ENCODE assay signal across 16 cellular contexts in genomic region chr1:29112705-29113406, GRCh38. TPM values are rescaled to one million over a fixed set of nuclear protein-coding genes. Genes with fewer than 3 reads are reported as not detected.
DNase-seq lines count a peak whose midpoint lies in the region; ATAC-seq and TF ChIP-seq lines count a peak whose summit lies in the region.
"Had no signal": no experiment of that assay in that cellular context is flagged by ENCODE, and none has a peak within 500 bp of the region (broad histone marks: within the 10 kb centered on the region; RNA-seq: fewer than 3 reads in every experiment).

No MANE protein-coding gene starts in this region.

- H3K27me3 Mint-ChIP-seq in natural killer cell (ENCODE audit: low read depth in 2 of 2) (no peaks in the 10 kb centered on the region), endodermal cell (ENCODE audit: insufficient read depth) (no peaks in the 10 kb centered on the region)
- no peaks in the 10 kb centered on the region for H3K27me3 Mint-ChIP-seq in natural killer cell treated with Interleukin-12 subunit alpha and Interleukin-12 subunit beta and Interleukin-15 and Interleukin-18, amount 100 ng/mL, for 72 hours
- H3K27me3 Mint-ChIP-seq: CD4-positive, CD25-positive, alpha-beta regulatory T cell had no signal

- peaks cover 30% of the 10 kb centered on the region for H3K36me3 ChIP-seq in NT2/D1 (ENCODE audit: insufficient read depth, insufficient read length, low read length)
- peaks cover 9% of the 10 kb centered on the region for H3K36me3 ChIP-seq in endodermal cell (ENCODE audit: control insufficient read depth, insufficient read depth, low read length)
- no peaks in the 10 kb centered on the region for H3K36me3 ChIP-seq in smooth muscle cell (ENCODE audit: low read depth)
- peaks cover 3 to 14% of the 10 kb centered on the region in 2 experiments for H3K36me3 ChIP-seq in mesenchymal stem cell (ENCODE audit: control insufficient read depth in 1 of 2, insufficient read depth in 2 of 2, low read depth in 1 of 2, low read length in 2 of 2)

- no peak for ATAC-seq in natural killer cell
- ATAC-seq in natural killer cell treated with Interleukin-12 subunit alpha and Interleukin-12 subunit beta and Interleukin-15 and Interleukin-18, amount 100 ng/mL, for 72 hours, result no peak
- ATAC-seq: HepG2 had no signal

- peaks cover 19% of the 10 kb centered on the region for H3K4me1 ChIP-seq in NT2/D1 (ENCODE audit: insufficient read depth, insufficient read length)
- peaks cover 5% of the 10 kb centered on the region for H3K4me1 ChIP-seq in endodermal cell (ENCODE audit: control insufficient read depth, insufficient read depth, low read length)
- no peaks in the 10 kb centered on the region for H3K4me1 ChIP-seq in smooth muscle cell (ENCODE audit: low read depth)
- no peaks in the 10 kb centered on the region for H3K4me1 ChIP-seq in mesenchymal stem cell (ENCODE audit: control insufficient read depth, insufficient read depth, low read depth, low read length)
- H3K4me1 ChIP-seq: BLaER1 treated with 17β-estradiol and CSF1 and Interleukin-3, amounts not matched to agents 10 nM and 100 nM had no signal

- H3K4ac ChIP-seq in mesenchymal stem cell (ENCODE audit: low read depth in 1 of 2, low read length in 2 of 2), result no peak overlapping the region

- H3K4me3 Mint-ChIP-seq in natural killer cell (no peak overlapping the region), endodermal cell (no peak overlapping the region)
- H3K4me3 Mint-ChIP-seq in natural killer cell treated with Interleukin-12 subunit alpha and Interleukin-12 subunit beta and Interleukin-15 and Interleukin-18, amount 100 ng/mL, for 72 hours, result no peak overlapping the region
- H3K4me3 Mint-ChIP-seq: HFFc6 had no signal

- no peak for TF ChIP-seq CTCF in natural killer cell (IDR thresholded peaks at IDR 0.05)
- TF ChIP-seq CTCF in endodermal cell (conservative IDR thresholded peaks at IDR 0.05), result no peak
- no peak for TF ChIP-seq CTCF in smooth muscle cell (IDR thresholded peaks at IDR 0.05; ENCODE audit: borderline replicate concordance, insufficient read depth, poor library complexity, severe bottlenecking)
- no peak for TF ChIP-seq CTCF in RWPE1 (conservative IDR thresholded peaks at IDR 0.05; ENCODE audit: low read depth)

- H3K79me2 ChIP-seq in smooth muscle cell (ENCODE audit: low read depth), result no peaks in the 10 kb centered on the region

- peaks cover 22% of the 10 kb centered on the region for H3K36me3 Mint-ChIP-seq in natural killer cell
- peaks cover 11% of the 10 kb centered on the region for H3K36me3 Mint-ChIP-seq in natural killer cell treated with Interleukin-12 subunit alpha and Interleukin-12 subunit beta and Interleukin-15 and Interleukin-18, amount 100 ng/mL, for 72 hours
- peaks cover 30% of the 10 kb centered on the region for H3K36me3 Mint-ChIP-seq in endodermal cell (ENCODE audit: low read depth)

- H3K27ac Mint-ChIP-seq in natural killer cell (peak overlapping the region; percentile 10 to 38), endodermal cell (peak overlapping the region; percentile 54)
- no peak overlapping the region for H3K27ac Mint-ChIP-seq in natural killer cell treated with Interleukin-12 subunit alpha and Interleukin-12 subunit beta and Interleukin-15 and Interleukin-18, amount 100 ng/mL, for 72 hours
- H3K27ac Mint-ChIP-seq: HFFc6 had no signal

- no peak overlapping the region for H2BK12ac ChIP-seq in mesenchymal stem cell (ENCODE audit: low read length in 2 of 2)

- H3K27ac ChIP-seq in endodermal cell (ENCODE audit: low read depth, low read length) (no peak overlapping the region), smooth muscle cell (ENCODE audit: low read depth) (no peak overlapping the region), RWPE1 (no peak overlapping the region), mesenchymal stem cell (ENCODE audit: low read length, poor library complexity, severe bottlenecking) (no peak overlapping the region)
- H3K27ac ChIP-seq: BLaER1 treated with 17β-estradiol and CSF1 and Interleukin-3, amounts not matched to agents 10 nM and 100 nM; GM23248 had no signal

- intact Hi-C loops in natural killer cell (cut with micrococcal nuclease), result no loop called here

- peaks cover 13 to 18% of the 10 kb centered on the region in 2 donors for H3K4me1 Mint-ChIP-seq in natural killer cell
- peaks cover 0 to 6% of the 10 kb centered on the region in 2 donors for H3K4me1 Mint-ChIP-seq in natural killer cell treated with Interleukin-12 subunit alpha and Interleukin-12 subunit beta and Interleukin-15 and Interleukin-18, amount 100 ng/mL, for 72 hours (ENCODE audit: low read depth in 2 of 2)
- H3K4me1 Mint-ChIP-seq in endodermal cell, result peaks cover 22% of the 10 kb centered on the region

- no peak overlapping the region for H2BK15ac ChIP-seq in mesenchymal stem cell (ENCODE audit: low read depth, poor library complexity, severe bottlenecking)

- H3K23ac ChIP-seq in mesenchymal stem cell (ENCODE audit: low read length in 2 of 2), result no peak overlapping the region

- 86% methylated on average over 5 to 7 of the region's 7 CpGs for WGBS in endodermal cell (ENCODE audit: insufficient coverage in 1 of 2, insufficient read length in 1 of 2), 2 experiments
- 82% methylated on average over 7 of the region's 7 CpGs for WGBS in smooth muscle cell (ENCODE audit: low lambda C conversion rate)
- 92% methylated on average over 7 of the region's 7 CpGs for WGBS in mesenchymal stem cell

- H3K9me3 ChIP-seq in NT2/D1 (ENCODE audit: insufficient read depth, low read length) (no peaks in the 10 kb centered on the region), endodermal cell (ENCODE audit: control insufficient read depth, low read length) (no peaks in the 10 kb centered on the region), smooth muscle cell (replicated peaks; ENCODE audit: low read depth) (no peaks in the 10 kb centered on the region), mesenchymal stem cell (ENCODE audit: control insufficient read depth, low read length) (no peaks in the 10 kb centered on the region)
- H3K9me3 ChIP-seq: BLaER1 treated with 17β-estradiol and CSF1 and Interleukin-3, amounts not matched to agents 10 nM and 100 nM had no signal

- no peaks in the 10 kb centered on the region for H3K79me1 ChIP-seq in mesenchymal stem cell (replicated peaks; ENCODE audit: low read length, poor library complexity, severe bottlenecking)

- H2BK120ac ChIP-seq in mesenchymal stem cell (ENCODE audit: low read depth, low read length), result no peak overlapping the region

- DNase-seq in natural killer cell (no peak), NT2/D1 (ENCODE audit: low read depth, low spot score) (no peak), endodermal cell (no peak), smooth muscle cell (lab: John Stamatoyannopoulos, UW; ENCODE audit: unreplicated experiment) (no peak), RWPE1 (ENCODE audit: low spot score) (no peak), mesenchymal stem cell (no peak)
- no peak for DNase-seq in natural killer cell treated with Interleukin-12 subunit alpha and Interleukin-12 subunit beta and Interleukin-15 and Interleukin-18, amount 100 ng/mL, for 72 hours (ENCODE audit: low spot score)
- DNase-seq in activated CD4-positive, alpha-beta T cell treated with anti-CD3 and anti-CD28 coated beads, Interleukin-2, amount 50 U/mL, for 4 hours, result no peak
- DNase-seq: ACHN; CD4-positive, CD25-positive, alpha-beta regulatory T cell; DMS53; GM23248; HCEC 1CT; HFFc6 had no signal

- H3K4me2 ChIP-seq in smooth muscle cell (peak overlapping the region; percentile 24), mesenchymal stem cell (ENCODE audit: low read length, poor library complexity, severe bottlenecking) (no peak overlapping the region)
- H3K4me2 ChIP-seq: BLaER1 treated with 17β-estradiol and CSF1 and Interleukin-3, amounts not matched to agents 10 nM and 100 nM had no signal

- no peak overlapping the region for H4K91ac ChIP-seq in mesenchymal stem cell (ENCODE audit: low read length)

- POLR2A ChIA-PET in RWPE1 (lab: Yijun Ruan, JAX; ENCODE audit: low non-redundant PET), result no interaction called here

- H4K8ac ChIP-seq in mesenchymal stem cell (ENCODE audit: low read length), result no peak overlapping the region

- no peaks in the 10 kb centered on the region for H4K20me1 ChIP-seq in smooth muscle cell (ENCODE audit: low read depth)
- H4K20me1 ChIP-seq: BLaER1 treated with 17β-estradiol and CSF1 and Interleukin-3, amounts not matched to agents 10 nM and 100 nM had no signal

- H2AFZ ChIP-seq in smooth muscle cell (ENCODE audit: low read depth) (no peak overlapping the region), mesenchymal stem cell (ENCODE audit: low read depth, low read length) (no peak overlapping the region)
- H2AFZ ChIP-seq: GM23248 had no signal

- CTCF ChIA-PET in RWPE1 (lab: Yijun Ruan, JAX), result interaction anchor here (0.5 to 1.2 kb wide), 2 partner anchors 19 to 152 kb away, joined by 4 read pairs; no protein-coding TSS in a partner anchor

- no peaks in the 10 kb centered on the region for H3K9me3 Mint-ChIP-seq in natural killer cell
- H3K9me3 Mint-ChIP-seq in natural killer cell treated with Interleukin-12 subunit alpha and Interleukin-12 subunit beta and Interleukin-15 and Interleukin-18, amount 100 ng/mL, for 72 hours, result no peaks in the 10 kb centered on the region
- H3K9me3 Mint-ChIP-seq in endodermal cell, result no peaks in the 10 kb centered on the region
- H3K9me3 Mint-ChIP-seq: CD4-positive, CD25-positive, alpha-beta regulatory T cell; HFFc6 had no signal

- H3K4me3 ChIP-seq in NT2/D1 (ENCODE audit: insufficient read length, low read depth), result no peak overlapping the region
- no peak overlapping the region for H3K4me3 ChIP-seq in endodermal cell (ENCODE audit: low read length)
- no peak overlapping the region for H3K4me3 ChIP-seq in smooth muscle cell
- H3K4me3 ChIP-seq in mesenchymal stem cell (ENCODE audit: insufficient read depth in 1 of 2, low read depth in 1 of 2, low read length in 2 of 2), result no peak overlapping the region
- H3K4me3 ChIP-seq: BLaER1 treated with 17β-estradiol and CSF1 and Interleukin-3, amounts not matched to agents 10 nM and 100 nM; GM23248 had no signal

- no peak overlapping the region for H3K18ac ChIP-seq in mesenchymal stem cell (ENCODE audit: low read depth in 1 of 2, low read length in 2 of 2)

- peaks cover 10% of the 10 kb centered on the region for H3F3A ChIP-seq in smooth muscle cell (ENCODE audit: low read depth)

- H3K27me3 ChIP-seq in NT2/D1 (ENCODE audit: insufficient read depth, insufficient read length) (no peaks in the 10 kb centered on the region), endodermal cell (ENCODE audit: control insufficient read depth, insufficient read depth, low read length, poor library complexity, severe bottlenecking) (no peaks in the 10 kb centered on the region), smooth muscle cell (ENCODE audit: low read depth) (no peaks in the 10 kb centered on the region), mesenchymal stem cell (ENCODE audit: control insufficient read depth in 1 of 2, insufficient read depth in 1 of 2, low read length in 2 of 2) (no peaks in the 10 kb centered on the region)
- H3K27me3 ChIP-seq: BLaER1 treated with 17β-estradiol and CSF1 and Interleukin-3, amounts not matched to agents 10 nM and 100 nM had no signal

- no peak overlapping the region for H3K14ac ChIP-seq in mesenchymal stem cell (ENCODE audit: low read length in 2 of 2)

- no peak overlapping the region for H2AK5ac ChIP-seq in mesenchymal stem cell (ENCODE audit: low read length, severe bottlenecking)

- H2BK5ac ChIP-seq in mesenchymal stem cell (ENCODE audit: low read depth, low read length, poor library complexity, severe bottlenecking), result no peak overlapping the region

- H3K9ac ChIP-seq in NT2/D1 (ENCODE audit: insufficient read length, low read depth) (peak overlapping the region; percentile 53), endodermal cell (ENCODE audit: extremely low read depth, low read length, poor library complexity, severe bottlenecking) (no peak overlapping the region), smooth muscle cell (ENCODE audit: low read depth) (no peak overlapping the region), mesenchymal stem cell (ENCODE audit: low read length) (no peak overlapping the region)
- H3K9ac ChIP-seq: BLaER1 treated with 17β-estradiol and CSF1 and Interleukin-3, amounts not matched to agents 10 nM and 100 nM; GM23248 had no signal

RNA-seq across cellular contexts. Expression of gene TMEM200B, which starts 10.8 kb away (rescaled TPM):
- not detected for total RNA-seq in natural killer cell
- not detected for total RNA-seq in natural killer cell treated with Interleukin-12 subunit alpha and Interleukin-12 subunit beta and Interleukin-15 and Interleukin-18, amount 100 ng/mL, for 72 hours
- 10 to 100 TPM; 36.0 to 49.4 TPM for total RNA-seq in endodermal cell
- polyA plus RNA-seq in endodermal cell (2013, experiment 1 of 2), result 8.4 TPM
- 8.4 TPM for polyA plus RNA-seq in endodermal cell (2013, experiment 2 of 2)
- total RNA-seq in smooth muscle cell, result 20.5 and 23.8 TPM in 2 replicates
- polyA plus RNA-seq in smooth muscle cell, result 32.3 and 33.2 TPM in 2 replicates
- 4.3 TPM for polyA plus RNA-seq in mesenchymal stem cell (2013, experiment 1 of 2)
- polyA plus RNA-seq in mesenchymal stem cell (2013, experiment 2 of 2), result 4.3 TPM
- total RNA-seq: CD4-positive, CD25-positive, alpha-beta regulatory T cell had no signal

Comparison
In these comparisons a context has a peak if more than half of its experiments do, and no peak if none do; other contexts are left out.
1. H3K27ac Mint-ChIP-seq: peak in natural killer cell (2 of 2) and endodermal cell (single experiment); none in natural killer cell treated with Interleukin-12 subunit alpha and Interleukin-12 subunit beta and Interleukin-15 and Interleukin-18, amount 100 ng/mL, for 72 hours (0 of 2).
2. RNA of gene TMEM200B, which starts 10.8 kb away (total RNA-seq): 36.0 to 49.4 TPM in endodermal cell and 20.5 to 23.8 TPM in smooth muscle cell; not detected in natural killer cell treated with Interleukin-12 subunit alpha and Interleukin-12 subunit beta and Interleukin-15 and Interleukin-18, amount 100 ng/mL, for 72 hours and not detected in natural killer cell; every median in the first group is over 10 times any median in the second.